12 cellular contexts compared by ENCODE assay signal in genomic region chr7:151400626-151401315, GRCh38. TPM values are rescaled to one million over a fixed set of nuclear protein-coding genes. Genes with fewer than 3 reads are reported as not detected.
DNase-seq lines count a peak whose midpoint lies in the region; ATAC-seq, FAIRE-seq and TF ChIP-seq lines count a peak whose summit lies in the region.
"Had no signal": no experiment of that assay in that cellular context is flagged by ENCODE, and none has a peak within 500 bp of the region (broad histone marks: within the 10 kb centered on the region; RNA-seq: fewer than 3 reads in every experiment).

No MANE protein-coding gene starts in this region.

- H3K27ac ChIP-seq in GM12878 (ENCODE audit: control insufficient read depth, insufficient read depth) (no peak overlapping the region), GM23248 (no peak overlapping the region)
- H3K27ac ChIP-seq: colonic mucosa had no signal

- no peaks in the 10 kb centered on the region for H3K9me2 ChIP-seq in GM23248 (ENCODE audit: insufficient read depth)

- H3K9ac ChIP-seq in GM12878 (ENCODE audit: control insufficient read depth, insufficient read depth, low read length), result no peak overlapping the region
- H3K9ac ChIP-seq in GM23248, result no peak overlapping the region

- H3K27me3 ChIP-seq in GM12878 (replicated peaks in 1 of 2; ENCODE audit: control insufficient read depth in 2 of 2, insufficient read depth in 2 of 2, low read length in 1 of 2), result no peaks in the 10 kb centered on the region
- H3K27me3 ChIP-seq in GM23248 (replicated peaks; ENCODE audit: insufficient read depth), result peaks cover 9% of the 10 kb centered on the region
- H3K27me3 ChIP-seq: colonic mucosa had no signal

- no TSS peak for BruUV-seq in GM12878 (replicated peaks; lab: Mats Ljungman, UMichigan)

- H3K4me1 ChIP-seq in GM12878 (ENCODE audit: control insufficient read depth, insufficient read depth, low read length) (peaks cover 13% of the 10 kb centered on the region), GM23248 (ENCODE audit: insufficient read depth) (peaks cover 8% of the 10 kb centered on the region)
- H3K4me1 ChIP-seq: colonic mucosa had no signal

- peak; percentile 59 for FAIRE-seq in GM12878 (lab: Jason Lieb, UNC)

- H3K4me3 ChIP-seq in GM12878, result no peak overlapping the region
- no peak overlapping the region for H3K4me3 ChIP-seq in GM23248
- H3K4me3 ChIP-seq: colonic mucosa had no signal

- no peaks in the 10 kb centered on the region for H3F3A ChIP-seq in GM23248 (ENCODE audit: insufficient read depth)

- in situ Hi-C loops in Caki2 (cut with HindIII; ENCODE audit: low pct_unique_long_range_greater_than_20kb, low sequenced_read_pairs), result no loop called here
- in situ Hi-C loops in GM12878 (cut with MboI), result no loop called here
- in situ Hi-C loops in GM23248 (cut with MboI), result no loop called here

- WGBS in GM12878 (ENCODE audit: insufficient coverage, insufficient replicate concordance, low lambda C conversion rate, missing lambda C conversion rate), result 3% methylated on average over 14 of the region's 14 CpGs
- 79 to 80% methylated on average over 14 of the region's 14 CpGs for WGBS in GM23248 (ENCODE audit: low coverage in 1 of 2, low lambda C conversion rate in 2 of 2, missing lambda C conversion rate in 2 of 2), 2 experiments

- no peaks in the 10 kb centered on the region; the same call in 2 of the 3 replicates for H3K9me3 ChIP-seq in GM12878 (replicated peaks; ENCODE audit: control insufficient read depth, insufficient read depth, low read length)
- no peaks in the 10 kb centered on the region for H3K9me3 ChIP-seq in GM23248 (ENCODE audit: low read depth)
- H3K9me3 ChIP-seq: colonic mucosa had no signal

- H3K79me2 ChIP-seq in GM12878 (ENCODE audit: control insufficient read depth, insufficient read depth, low read length) (no peaks in the 10 kb centered on the region), GM23248 (ENCODE audit: insufficient read depth) (no peaks in the 10 kb centered on the region)

- H4K20me1 ChIP-seq in GM12878 (ENCODE audit: control insufficient read depth, insufficient read depth), result no peaks in the 10 kb centered on the region
- H4K20me1 ChIP-seq in GM23248 (ENCODE audit: insufficient read depth), result no peaks in the 10 kb centered on the region

- SMC1A ChIA-PET in GM12878 (lab: Charles Lee; ENCODE audit: uncharacterized antibody, unreplicated experiment), result interaction anchor here (0.5 to 1.0 kb wide), 2 partner anchors 85 to 234 kb away, joined by 3 read pairs; no protein-coding TSS in a partner anchor

- 0 out of 4 replicates have a peak, but pooled peaks of 1 of the 2 experiments have one; percentile 11 for TF ChIP-seq EP300 in GM12878 (IDR thresholded peaks at IDR 0.05; ENCODE audit: borderline replicate concordance in 1 of 2, control insufficient read depth in 1 of 2, low read depth in 2 of 2, low read length in 2 of 2)

- RAD21 ChIA-PET in GM12878 (lab: Charles Lee; ENCODE audit: unreplicated experiment), result no interaction called here

- CTCF ChIA-PET in GM12878 (lab: Yijun Ruan, JAX), result interaction anchor here (1.7 kb wide), 1 partner anchor 357 kb away, joined by 3 read pairs; no protein-coding TSS in a partner anchor

- ATAC-seq in GM19452 (IDR thresholded peaks at IDR 0.05; ENCODE audit: unreplicated experiment) (peak; percentile 80), HG03066 (IDR thresholded peaks at IDR 0.05; ENCODE audit: low read depth, unreplicated experiment) (peak; percentile 59), GM12878 (peak; percentile 97)
- ATAC-seq: CD8-positive, alpha-beta T cell had no signal

- DNase-seq in Caki2 (ENCODE audit: low read depth) (peak; percentile 67), GM12878 (ENCODE audit: low read depth, low spot score) (peak; percentile 41), NCI-H1694 (lab: John Stamatoyannopoulos, UW) (no peak), NCI-H146 treated with DMSO at 0.1 percent for 48 hours (lab: John Stamatoyannopoulos, UW; ENCODE audit: unreplicated experiment) (no peak), D341Med (ENCODE audit: low spot score) (no peak), GM23248 (no peak)
- DNase-seq: activated T-cell treated with anti-CD3 and anti-CD28 coated beads for 4 hours; CD8-positive, alpha-beta T cell; colonic mucosa had no signal

- H3K36me3 ChIP-seq in GM12878 (ENCODE audit: control insufficient read depth in 2 of 2, insufficient read depth in 2 of 2, low read length in 1 of 2) (no peaks in the 10 kb centered on the region), GM23248 (ENCODE audit: low read depth) (no peaks in the 10 kb centered on the region)
- H3K36me3 ChIP-seq: colonic mucosa had no signal

- H2AFZ ChIP-seq in GM12878 (ENCODE audit: control insufficient read depth, low read depth, low read length), result no peak overlapping the region
- H2AFZ ChIP-seq in GM23248, result no peak overlapping the region

- POLR2A ChIA-PET in GM12878 (lab: Charles Lee), result no interaction called here

- intact Hi-C loops in GM12878 (cut with micrococcal nuclease; ENCODE audit: unreplicated experiment), result no loop called here

- no peak for TF ChIP-seq POLR2A in GM12878 (IDR thresholded peaks at IDR 0.05; ENCODE audit: low read depth, low read length)

- TF ChIP-seq CTCF in GM12878 (IDR thresholded peaks at IDR 0.05 in 2 of 3, conservative IDR thresholded peaks at IDR 0.05 in 1 of 3; ENCODE audit: control insufficient read depth in 2 of 3, extremely low read depth in 1 of 3, insufficient read depth in 1 of 3, low read depth in 3 of 3, low read length in 3 of 3), result no peak

- H3K4me2 ChIP-seq in GM12878 (ENCODE audit: control insufficient read depth, insufficient read depth), result peak overlapping the region; percentile 30; the same call in 1 of the 2 replicates
- no peak overlapping the region for H3K4me2 ChIP-seq in GM23248 (ENCODE audit: unreplicated experiment)

- TF ChIP-seq RAD21 in GM12878 (IDR thresholded peaks at IDR 0.05; ENCODE audit: insufficient read depth, low read depth, low read length), result no peak

RNA-seq across cellular contexts. Expression of gene WDR86, which starts 9.1 kb away (rescaled TPM):
- total RNA-seq in Caki2 (2014; rRNA removed; shearing (Covaris generic); ENCODE audit: low replicate concordance), result not detected in 2 replicates
- 5.1 and 8.3 TPM in 2 replicates for total RNA-seq in GM12878 (2013; cell fraction: nucleolus; rRNA removed)
- total RNA-seq in GM12878 (2014; rRNA removed) (not detected in 2 replicates), GM12878 (2014; rRNA removed; fragmentation: Illumina TruSeq; extraction: Trizol) (not detected in 2 replicates), GM12878 (2021) (not detected in 2 replicates)
- 0.29 TPM for polyA plus RNA-seq in GM12878 (2011; ENCODE audit: low read depth)
- polyA plus RNA-seq in GM12878 (2011; rRNA removed) (0.15 and 0.22 TPM in 2 replicates), GM12878 (2014; fragmentation: Illumina TruSeq; extraction: Trizol) (not detected in 2 replicates), GM12878 (2014; fragmentation: Nextera tagmentation; extraction: Ambion mirVana) (under 1 TPM in 1 of 2 experiments, not detected in 1; 0.05 TPM), GM12878 (2014; rRNA removed) (not detected in 2 replicates), GM12878 (2016; fragmentation: Nextera tagmentation; extraction: Ambion mirVana) (under 1 TPM in 1 of 2 experiments, not detected in 1; 0.19 TPM), GM23248 (2016; fragmentation: Nextera tagmentation; extraction: Ambion mirVana) (not detected in 2 replicates)
- 0.24 and 0.38 TPM in 2 replicates for polyA plus RNA-seq in GM12878 (2011; cell fraction: cytosol; rRNA removed)
- polyA plus RNA-seq in GM12878 (2011; cell fraction: nucleus; rRNA removed), result 2.7 and 4.6 TPM in 2 replicates
- polyA plus RNA-seq in GM12878 (2012), result 0.26 and 0.65 TPM in 2 replicates
- polyA minus RNA-seq in GM12878 (2011; rRNA and poly(A)+ RNA removed), result 0.37 and 1.0 TPM in 2 replicates
- polyA minus RNA-seq in GM12878 (2011; cell fraction: cytosol; rRNA and poly(A)+ RNA removed), result not detected in 2 replicates
- polyA minus RNA-seq in GM12878 (2011; cell fraction: nucleus; rRNA and poly(A)+ RNA removed), result 0.57 and 0.73 TPM in 2 replicates
- 0.25 TPM in 1 of 2 replicates, not detected in the other for total RNA-seq in GM23248 (2014; rRNA removed; shearing (Covaris generic))

RNA-seq across cellular contexts. Expression of gene CRYGN, which starts 39.2 kb away (rescaled TPM):
- total RNA-seq in Caki2 (2014; rRNA removed; shearing (Covaris generic); ENCODE audit: low replicate concordance), result not detected in 2 replicates
- 0.32 TPM in 1 of 2 replicates, not detected in the other for total RNA-seq in GM12878 (2013; cell fraction: nucleolus; rRNA removed)
- total RNA-seq in GM12878 (2014; rRNA removed) (not detected in 2 replicates), GM12878 (2014; rRNA removed; fragmentation: Illumina TruSeq; extraction: Trizol) (not detected in 2 replicates), GM12878 (2021) (not detected in 2 replicates)
- not detected for polyA plus RNA-seq in GM12878 (2011; ENCODE audit: low read depth)
- polyA plus RNA-seq in GM12878 (2011; rRNA removed) (not detected in 2 replicates), GM12878 (2014; fragmentation: Illumina TruSeq; extraction: Trizol) (not detected in 2 replicates), GM12878 (2014; fragmentation: Nextera tagmentation; extraction: Ambion mirVana) (not detected), GM12878 (2014; rRNA removed) (not detected in 2 replicates), GM12878 (2016; fragmentation: Nextera tagmentation; extraction: Ambion mirVana) (not detected), GM23248 (2016; fragmentation: Nextera tagmentation; extraction: Ambion mirVana) (not detected in 2 replicates)
- 0.03 TPM in 1 of 2 replicates, not detected in the other for polyA plus RNA-seq in GM12878 (2011; cell fraction: cytosol; rRNA removed)
- polyA plus RNA-seq in GM12878 (2011; cell fraction: nucleus; rRNA removed), result 0.34 and 0.44 TPM in 2 replicates
- polyA plus RNA-seq in GM12878 (2012), result not detected in 2 replicates
- not detected in 2 replicates for polyA minus RNA-seq in GM12878 (2011; rRNA and poly(A)+ RNA removed)
- not detected in 2 replicates for polyA minus RNA-seq in GM12878 (2011; cell fraction: cytosol; rRNA and poly(A)+ RNA removed)
- polyA minus RNA-seq in GM12878 (2011; cell fraction: nucleus; rRNA and poly(A)+ RNA removed), result 0.36 TPM in 1 of 2 replicates, not detected in the other
- total RNA-seq in GM23248 (2014; rRNA removed; shearing (Covaris generic)), result not detected in 2 replicates
- total RNA-seq: CD8-positive, alpha-beta T cell; colonic mucosa had no signal
- polyA plus RNA-seq: neural cell had no signal

RNA-seq across cellular contexts. Expression of gene NUB1, which starts 59.2 kb away (rescaled TPM):
- 33.4 and 34.6 TPM in 2 replicates for total RNA-seq in Caki2 (2014; rRNA removed; shearing (Covaris generic); ENCODE audit: low replicate concordance)
- total RNA-seq in GM12878 (2013; cell fraction: nucleolus; rRNA removed), result 88.2 and 88.7 TPM in 2 replicates
- total RNA-seq in GM12878 (2014; rRNA removed) (42.3 and 49.5 TPM in 2 replicates), GM12878 (2014; rRNA removed; fragmentation: Illumina TruSeq; extraction: Trizol) (64.0 and 65.6 TPM in 2 replicates), GM12878 (2021) (37.1 and 37.5 TPM in 2 replicates)
- polyA plus RNA-seq in GM12878 (2011; ENCODE audit: low read depth), result 26.5 TPM
- polyA plus RNA-seq in GM12878 (2011; rRNA removed) (58.0 and 106 TPM in 2 replicates), GM12878 (2014; fragmentation: Illumina TruSeq; extraction: Trizol) (102 and 177 TPM in 2 replicates), GM12878 (2014; fragmentation: Nextera tagmentation; extraction: Ambion mirVana) (10 to 100 TPM; 24.1 to 28.8 TPM), GM12878 (2014; rRNA removed) (37.4 and 49.1 TPM in 2 replicates), GM12878 (2016; fragmentation: Nextera tagmentation; extraction: Ambion mirVana) (10 to 100 TPM; 48.9 to 54.4 TPM), GM23248 (2016; fragmentation: Nextera tagmentation; extraction: Ambion mirVana) (41.7 and 48.0 TPM in 2 replicates)
- 36.1 and 36.7 TPM in 2 replicates for polyA plus RNA-seq in GM12878 (2011; cell fraction: cytosol; rRNA removed)
- polyA plus RNA-seq in GM12878 (2011; cell fraction: nucleus; rRNA removed), result 49.8 and 60.9 TPM in 2 replicates
- polyA plus RNA-seq in GM12878 (2012), result 36.2 and 57.3 TPM in 2 replicates
- 31.6 and 38.5 TPM in 2 replicates for polyA minus RNA-seq in GM12878 (2011; rRNA and poly(A)+ RNA removed)
- 12.8 and 16.1 TPM in 2 replicates for polyA minus RNA-seq in GM12878 (2011; cell fraction: cytosol; rRNA and poly(A)+ RNA removed)
- polyA minus RNA-seq in GM12878 (2011; cell fraction: nucleus; rRNA and poly(A)+ RNA removed), result 16.8 and 26.8 TPM in 2 replicates
- 43.4 and 60.3 TPM in 2 replicates for total RNA-seq in GM23248 (2014; rRNA removed; shearing (Covaris generic))

Comparison
In these comparisons a context has a peak if more than half of its experiments do, and no peak if none do; other contexts are left out.
1. DNase-seq: peak in Caki2 (single experiment) and GM12878 (single experiment); none in NCI-H1694 (single experiment), NCI-H146 treated with DMSO at 0.1 percent for 48 hours (single experiment), D341Med (single experiment) and GM23248 (single experiment).
2. Peak in every context shown above with its lines, with median percentiles within 50 percentile points of each other: ATAC-seq.